In genomic region chr10:15859865-15860691, GRCh38 we compare ENCODE assay signal across 8 cellular contexts. TPM values are rescaled to one million over a fixed set of nuclear protein-coding genes. Genes with fewer than 3 reads are reported as not detected.
A peak's percentile ranks its signal among the peaks of the same experiment; 100 is the strongest.
DNase-seq lines count a peak whose midpoint lies in the region; ATAC-seq and TF ChIP-seq lines count a peak whose summit lies in the region.

MINDY3 (minus strand) TSS chr10:15860507; CDS start chr10:15860299, 208 bp downstream.

- DNase-seq in AG09319 (ENCODE audit: extremely low read depth, low read depth) (peak; percentile 48), NCI-H460 (ENCODE audit: extremely low read depth, low read depth) (peak; percentile 71), kidney tubule cell (ENCODE audit: low spot score) (peak; percentile 88)
- DNase-seq in activated CD4-positive, alpha-beta T cell treated with anti-CD3 and anti-CD28 coated beads for 24 hours (ENCODE audit: low read depth in 2 of 2) = peak; percentile 62 to 74
- DNase-seq in stimulated activated CD4-positive, alpha-beta T cell treated with anti-CD3 and anti-CD28 coated beads, Interleukin-1b, Interleukin-23, amount 100 ng/mL, for 1 hour (ENCODE audit: low read depth in 2 of 2) = peak; percentile 45 to 67

- peak within 1 kb of the TSS; percentile 57 for H3K27ac ChIP-seq in cingulate gyrus (ENCODE audit: low read depth, low read length)

- ATAC-seq in GM18909 (IDR thresholded peaks at IDR 0.05; ENCODE audit: poor library complexity, unreplicated experiment) (peak; percentile 94), HG03159 (IDR thresholded peaks at IDR 0.05; ENCODE audit: unreplicated experiment) (peak; percentile 93)

- no peak for TF ChIP-seq CTCF in AG09319 (IDR thresholded peaks at IDR 0.05; ENCODE audit: low read depth, low read length)

RNA-seq across cellular contexts. Expression of gene MINDY3, which starts in this region (rescaled TPM):
- 32.8 and 40.6 TPM in 2 replicates for total RNA-seq in NCI-H460 (2014; rRNA removed; shearing (Covaris generic))
- 25.8 and 30.2 TPM in 2 replicates for polyA plus RNA-seq in NCI-H460 (2014; cell fraction: nucleus; rRNA removed)

Comparison
In these comparisons a context has a peak if more than half of its experiments do, and no peak if none do; other contexts are left out.
1. Peak in every context shown above with its lines: DNase-seq, ATAC-seq and H3K27ac ChIP-seq.